Comparison of ENCODE assay signal across 1 cellular context in genomic region chr3:138174421-138175122, GRCh38.
TF ChIP-seq lines count a peak whose summit lies in the region.

Gene DBR1 (minus strand): TSS chr3:138174921. CDS start chr3:138174795, 126 bp downstream.

TF ChIP-seq in H1, 55 proteins besides CTCF, POLR2A, EP300 and RAD21 (continued from another document):
- TF ChIP-seq SAP30 (IDR thresholded peaks at IDR 0.05; ENCODE audit: insufficient read depth, insufficient replicate concordance, low read length) (no peak), RBBP5 (IDR thresholded peaks at IDR 0.05; ENCODE audit: borderline replicate concordance, low read depth, low read length) (peak; percentile 95), CEBPB (IDR thresholded peaks at IDR 0.05; ENCODE audit: low read depth, low read length) (no peak), BRCA1 (IDR thresholded peaks at IDR 0.05; ENCODE audit: low read depth, low read length) (peak; percentile 95), PHF8 (conservative IDR thresholded peaks at IDR 0.05; ENCODE audit: low read depth, low read length) (peak; percentile 96), POU5F1 (IDR thresholded peaks at IDR 0.05; ENCODE audit: low read depth, low read length) (no peak), POLR2AphosphoS5 (IDR thresholded peaks at IDR 0.05; ENCODE audit: low read depth, low read length) (peak; percentile 95), KDM4A (IDR thresholded peaks at IDR 0.05; ENCODE audit: low read depth, low read length, severe bottlenecking) (peak; percentile 87), SIX5 (IDR thresholded peaks at IDR 0.05; ENCODE audit: low read depth, low read length) (no peak), ATF2 (IDR thresholded peaks at IDR 0.05; ENCODE audit: low read length) (no peak), TEAD4 (IDR thresholded peaks at IDR 0.05; ENCODE audit: low read depth, low read length) (no peak), SUZ12 (IDR thresholded peaks at IDR 0.05; ENCODE audit: low read length) (no peak), HDAC6 (IDR thresholded peaks at IDR 0.05; ENCODE audit: low read depth, low read length) (no peak)
